ENCODE assay signal across 13 cellular contexts in the genomic region with DNA sequence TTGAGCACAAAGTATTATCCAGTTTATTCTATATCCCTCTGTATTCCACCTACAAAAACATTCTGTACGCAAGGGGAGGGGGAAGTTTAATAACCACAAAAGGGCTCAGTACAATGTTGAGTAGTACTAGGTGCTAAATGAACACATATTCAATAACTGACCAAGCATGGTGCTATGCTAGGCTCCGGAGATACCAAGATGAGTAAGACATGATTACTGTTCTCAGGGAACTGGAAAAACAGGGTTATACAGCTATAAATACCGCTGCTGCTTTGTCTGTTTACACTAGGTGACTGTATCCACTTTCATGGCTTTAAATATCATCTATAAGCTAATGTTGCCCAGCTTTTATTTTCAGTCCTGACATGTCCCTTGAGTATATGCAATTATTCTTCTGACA.
DNase-seq lines count a peak whose midpoint lies in the region; TF ChIP-seq lines count a peak whose summit lies in the region.
"Had no signal": no experiment of that assay in that cellular context is flagged by ENCODE, and none has a peak within 500 bp of the region (broad histone marks: within the 10 kb centered on the region; RNA-seq: fewer than 3 reads in every experiment).

No MANE protein-coding gene starts in this region.

- H3K36me3 Mint-ChIP-seq in progenitor cell of endocrine pancreas (ENCODE audit: insufficient read depth): peaks cover 14% of the 10 kb centered on the region

- in situ Hi-C loops in brain microvascular endothelial cell (cut with HindIII; ENCODE audit: low pct_ligation_motif_present, low sequenced_read_pairs): no loop called here

- peak overlapping the region; percentile 41 for H3K27ac Mint-ChIP-seq in progenitor cell of endocrine pancreas
- H3K27ac Mint-ChIP-seq: H9 had no signal

- H3K4me3 ChIP-seq in GM12865 (ENCODE audit: low read depth, low read length) (no peak overlapping the region), brain microvascular endothelial cell (ENCODE audit: low read depth, low read length) (no peak overlapping the region)
- H3K4me3 ChIP-seq: pancreas had no signal

- no peak overlapping the region for H3K4me3 Mint-ChIP-seq in progenitor cell of endocrine pancreas (ENCODE audit: low read depth)
- H3K4me3 Mint-ChIP-seq: H9 had no signal

- DNase-seq in GM12865 (ENCODE audit: low read depth) (peak; percentile 9), NCI-H1417 (lab: John Stamatoyannopoulos, UW) (peak in 2 of 3 experiments; percentile 9 to 65), brain microvascular endothelial cell (peak; percentile 82), progenitor cell of endocrine pancreas (ENCODE audit: low spot score, unreplicated experiment) (no peak), SW 1271 (lab: John Stamatoyannopoulos, UW) (no peak), GM20000 (ENCODE audit: low spot score) (no peak), SKM-1 (lab: John Stamatoyannopoulos, UW; ENCODE audit: unreplicated experiment) (no peak)
- no peak for DNase-seq in stimulated activated CD4-positive, alpha-beta T cell treated with anti-CD3 and anti-CD28 coated beads, Interleukin-1b, Interleukin-23, amount 100 ng/mL, for 48 hours
- DNase-seq: DND-41, H9, NCI-H1694, pancreas, SK-N-SH had no signal

- H3K27ac ChIP-seq in brain microvascular endothelial cell: peak overlapping the region; percentile 15
- H3K27ac ChIP-seq: pancreas had no signal

- H3K4me1 Mint-ChIP-seq in progenitor cell of endocrine pancreas (ENCODE audit: low read depth): no peaks in the 10 kb centered on the region
- H3K4me1 Mint-ChIP-seq: H9 had no signal

- H3K27me3 ChIP-seq in brain microvascular endothelial cell (replicated peaks): no peaks in the 10 kb centered on the region
- H3K27me3 ChIP-seq: pancreas had no signal

- no peaks in the 10 kb centered on the region for H3K9me3 Mint-ChIP-seq in progenitor cell of endocrine pancreas (ENCODE audit: low read depth)
- H3K9me3 Mint-ChIP-seq: H9 had no signal

- no peaks in the 10 kb centered on the region for H3K36me3 ChIP-seq in brain microvascular endothelial cell (replicated peaks)

- no peaks in the 10 kb centered on the region for H3K27me3 Mint-ChIP-seq in progenitor cell of endocrine pancreas

- TF ChIP-seq CTCF in GM12865 (IDR thresholded peaks at IDR 0.05; ENCODE audit: insufficient read depth, low read depth, low read length, missing control alignments) (no peak), brain microvascular endothelial cell (IDR thresholded peaks at IDR 0.05; ENCODE audit: low read depth, low read length, missing control alignments) (no peak), progenitor cell of endocrine pancreas (IDR thresholded peaks at IDR 0.05; ENCODE audit: unreplicated experiment) (no peak), GM20000 (IDR thresholded peaks at IDR 0.05; ENCODE audit: extremely low read depth, missing control alignments) (no peak)

Comparison
In these comparisons a context has a peak if more than half of its experiments do, and no peak if none do; other contexts are left out.
1. DNase-seq: peak in GM12865 (single experiment), NCI-H1417 (2 of 3) and brain microvascular endothelial cell (single experiment); none in progenitor cell of endocrine pancreas (single experiment), SW 1271 (0 of 2), stimulated activated CD4-positive, alpha-beta T cell treated with anti-CD3 and anti-CD28 coated beads, Interleukin-1b, Interleukin-23, amount 100 ng/mL, for 48 hours (single experiment), GM20000 (single experiment) and SKM-1 (single experiment).